Comparison of ENCODE assay signal across 8 cellular contexts in genomic region chr17:7014261-7014994, GRCh38. TPM values are rescaled to one million over a fixed set of nuclear protein-coding genes. Genes with fewer than 3 reads are reported as not detected.
DNase-seq lines count a peak whose midpoint lies in the region; ATAC-seq, FAIRE-seq and TF ChIP-seq lines count a peak whose summit lies in the region.

No MANE protein-coding gene starts in this region.

- peaks cover 0 to 7% of the 10 kb centered on the region in 2 experiments for H3K36me3 ChIP-seq in SK-N-SH (replicated peaks in 1 of 2; ENCODE audit: control insufficient read depth in 1 of 2, insufficient read depth in 2 of 2, low read length in 1 of 2)
- no peaks in the 10 kb centered on the region for H3K36me3 ChIP-seq in pancreas
- peaks cover 0 to 13% (median 13%) of the 10 kb centered on the region in 3 donors for H3K36me3 ChIP-seq in tibial artery

- H3F3A ChIP-seq in SK-N-SH (replicated peaks; ENCODE audit: insufficient read depth), result peaks cover 12% of the 10 kb centered on the region

- H3K9ac ChIP-seq in SK-N-SH, result peak overlapping the region; percentile 97

- peak overlapping the region; percentile 83 for H3K4me2 ChIP-seq in SK-N-SH

- TF ChIP-seq RAD21 in SK-N-SH (IDR thresholded peaks at IDR 0.05; ENCODE audit: low read length), result no peak

- TF ChIP-seq POLR2A in NB4 (IDR thresholded peaks at IDR 0.05; ENCODE audit: extremely low read depth, insufficient read length), result peak; percentile 89

- H3K36me3 Mint-ChIP-seq in activated naive CD8-positive, alpha-beta T cell, result peaks cover 8% of the 10 kb centered on the region

- no peaks in the 10 kb centered on the region for H3K9me3 Mint-ChIP-seq in activated naive CD8-positive, alpha-beta T cell (ENCODE audit: low read depth)

- CTCF ChIA-PET in SK-N-SH (lab: Yijun Ruan, JAX), result interaction anchor here (1.0 kb wide), 1 partner anchor 9 kb away, joined by 5 read pairs; the partner anchor contains the start of gene BCL6B

- POLR2A ChIA-PET in SK-N-SH (lab: Yijun Ruan, JAX), result no interaction called here

- H3K9me2 ChIP-seq in SK-N-SH, result no peaks in the 10 kb centered on the region

- H3K27me3 Mint-ChIP-seq in activated naive CD8-positive, alpha-beta T cell, result no peaks in the 10 kb centered on the region

- H3K79me2 ChIP-seq in SK-N-SH (ENCODE audit: insufficient read depth), result peaks cover 46% of the 10 kb centered on the region

- WGBS in SK-N-SH (ENCODE audit: low lambda C conversion rate), result 2% methylated on average over 25 of the region's 75 CpGs
- 0 to 1% methylated on average over 55 to 75 of the region's 75 CpGs for WGBS in pancreas, 2 donors

- intact Hi-C loops in head of caudate nucleus (cut with DNase I), result loop anchor here (5.0 kb wide), 1 partner anchor 362 kb away; the partner anchor contains the start of genes C17orf100 and MED31
- intact Hi-C loops in pancreas (cut with DNase I), result no loop called here
- intact Hi-C loops in tibial artery (cut with DNase I; ENCODE audit: low total_unique reads), result no loop called here

- H3K27me3 ChIP-seq in SK-N-SH (ENCODE audit: insufficient read depth) (no peaks in the 10 kb centered on the region), pancreas (no peaks in the 10 kb centered on the region), tibial artery (no peaks in the 10 kb centered on the region)

- peaks cover 64% of the 10 kb centered on the region for H3K4me1 Mint-ChIP-seq in activated naive CD8-positive, alpha-beta T cell (ENCODE audit: low read depth)

- H3K27ac ChIP-seq in SK-N-SH (ENCODE audit: low read depth in 2 of 2, low read length in 1 of 2) (peak overlapping the region; percentile 95), pancreas (peak overlapping the region; percentile 81 to 99 (median 97)), tibial artery (peak overlapping the region; percentile 91 to 97)

- TF ChIP-seq CTCF in GM12864 (IDR thresholded peaks at IDR 0.05; ENCODE audit: low read depth, low read length, missing control alignments) (peak; percentile 64), NB4 (IDR thresholded peaks at IDR 0.05; ENCODE audit: low read depth, low read length) (no peak), SK-N-SH (IDR thresholded peaks at IDR 0.05) (peak; percentile 61), pancreas (IDR thresholded peaks at IDR 0.05) (peak; percentile 62 to 81 (median 72)), tibial artery (IDR thresholded peaks at IDR 0.05) (peak; percentile 69 to 80)

- H3K4me1 ChIP-seq in SK-N-SH (ENCODE audit: control insufficient read depth in 1 of 2, insufficient read depth in 2 of 2, low read depth in 1 of 2, low read length in 1 of 2) (peaks cover 12 to 36% of the 10 kb centered on the region in 2 experiments; a peak in 2 of 4 replicates), pancreas (peaks cover 8 to 18% (median 15%) of the 10 kb centered on the region in 3 donors), tibial artery (peaks cover 5 to 74% (median 61%) of the 10 kb centered on the region in 4 donors)

- DNase-seq in GM12864 (ENCODE audit: low read depth), result peak; percentile 89
- DNase-seq in NB4 (ENCODE audit: low read depth), result peak; percentile 94
- DNase-seq in SK-N-SH, result peak; percentile 94
- peak; percentile 95 to 99 (median 98) for DNase-seq in head of caudate nucleus
- DNase-seq in pancreas, result peak; percentile 96 to 99 (median 97)
- peak; percentile 97 to 99 for DNase-seq in tibial artery

- peak; percentile 67 for ATAC-seq in HG02588 (IDR thresholded peaks at IDR 0.05; ENCODE audit: unreplicated experiment)
- ATAC-seq in pancreas, result peak; percentile 86 to 88 (median 86)

- peak; percentile 49 for FAIRE-seq in pancreas (lab: Jason Lieb, UNC)

- no peak; a peak in 1 of 4 replicates for TF ChIP-seq EP300 in SK-N-SH (IDR thresholded peaks at IDR 0.05; ENCODE audit: borderline replicate concordance in 1 of 2, low read depth in 1 of 2, low read length in 1 of 2)

- H3K4me3 ChIP-seq in GM12864 (ENCODE audit: low read depth, low read length) (peak overlapping the region; percentile 90), NB4 (ENCODE audit: low read depth, low read length) (peak overlapping the region; percentile 91), SK-N-SH (ENCODE audit: low read depth in 2 of 2, low read length in 1 of 2) (peak overlapping the region; percentile 78 to 85), pancreas (peak overlapping the region; percentile 42 to 87 (median 76)), tibial artery (peak overlapping the region; percentile 69 to 80)

- no peaks in the 10 kb centered on the region for H4K20me1 ChIP-seq in SK-N-SH (ENCODE audit: insufficient read depth)

- peak overlapping the region; percentile 97 for H3K4me3 Mint-ChIP-seq in activated naive CD8-positive, alpha-beta T cell

- peak overlapping the region; percentile 99 for H3K27ac Mint-ChIP-seq in activated naive CD8-positive, alpha-beta T cell

- H3K9me3 ChIP-seq in SK-N-SH, result no peaks in the 10 kb centered on the region
- no peaks in the 10 kb centered on the region for H3K9me3 ChIP-seq in pancreas
- H3K9me3 ChIP-seq in tibial artery, result no peaks in the 10 kb centered on the region

- H2AFZ ChIP-seq in SK-N-SH (ENCODE audit: low read depth), result no peak overlapping the region

TF ChIP-seq in SK-N-SH, 30 proteins besides CTCF, POLR2A, EP300 and RAD21 (continues in another document):
- TF ChIP-seq GATA2 (CRISPR knock-in tag; IDR thresholded peaks at IDR 0.05), result no peak
- TF ChIP-seq MAX (IDR thresholded peaks at IDR 0.05; ENCODE audit: low read depth), result peak; percentile 68
- no peak for TF ChIP-seq REST (IDR thresholded peaks at IDR 0.05; ENCODE audit: low read depth, low read length)
- TF ChIP-seq FOXM1 (IDR thresholded peaks at IDR 0.05; ENCODE audit: low read depth), result no peak
- TF ChIP-seq NRF1 (IDR thresholded peaks at IDR 0.05; ENCODE audit: low read depth, low read length), result peak; percentile 62
- peak; percentile 72; the same call in 1 of the 2 replicates for TF ChIP-seq FOXJ3 (CRISPR knock-in tag; IDR thresholded peaks at IDR 0.05)
- peak; percentile 76 for TF ChIP-seq ELF1 (IDR thresholded peaks at IDR 0.05)
- no peak for TF ChIP-seq RFX5 (IDR thresholded peaks at IDR 0.05; ENCODE audit: low read length)
- TF ChIP-seq SIN3A (IDR thresholded peaks at IDR 0.05; ENCODE audit: borderline replicate concordance, low read depth, low read length), result 0 out of 2 replicates have a peak, but pooled peaks have one; percentile 33
- no peak; the same call in 1 of the 2 replicates for TF ChIP-seq SMC3 (IDR thresholded peaks at IDR 0.05; ENCODE audit: low read depth, low read length)
- TF ChIP-seq POLR2AphosphoS5 (IDR thresholded peaks at IDR 0.05; ENCODE audit: low read depth, low read length), result peak; percentile 91

RNA-seq across cellular contexts. Expression of gene RNASEK, which starts 2.0 kb away (rescaled TPM):
- polyA plus RNA-seq in SK-N-SH (2012; rRNA removed) (220 and 317 TPM in 2 replicates), pancreas (100 to 1,000 TPM; 164 to 323 TPM)
- 232 and 313 TPM in 2 replicates for polyA plus RNA-seq in SK-N-SH (2012; cell fraction: cytosol; rRNA removed)
- polyA plus RNA-seq in SK-N-SH (2012; cell fraction: nucleus; rRNA removed), result 127 and 132 TPM in 2 replicates
- 100 to 1,000 TPM in 1 of 6 donors, 10 to 100 TPM in 5; 49.3 to 107 (median 73.4) TPM for total RNA-seq in pancreas

RNA-seq across cellular contexts. Expression of gene BCL6B, which starts 8.4 kb away (rescaled TPM):
- polyA plus RNA-seq in SK-N-SH (2012; rRNA removed), result 0.02 TPM in 1 of 2 replicates, not detected in the other
- polyA plus RNA-seq in SK-N-SH (2012; cell fraction: cytosol; rRNA removed), result 0.01 TPM in 2 replicates
- 0.02 and 0.05 TPM in 2 replicates for polyA plus RNA-seq in SK-N-SH (2012; cell fraction: nucleus; rRNA removed)
- total RNA-seq in pancreas, result 1 to 10 TPM; 1.3 to 2.8 (median 2.0) TPM
- polyA plus RNA-seq in pancreas, result 1 to 10 TPM; 2.4 to 3.8 TPM

RNA-seq across cellular contexts. Expression of gene ALOX12, which starts 18.6 kb away (rescaled TPM):
- polyA plus RNA-seq in SK-N-SH (2012; rRNA removed) (not detected in 2 replicates), pancreas (not detected)
- polyA plus RNA-seq in SK-N-SH (2012; cell fraction: cytosol; rRNA removed), result not detected in 2 replicates
- not detected in 2 replicates for polyA plus RNA-seq in SK-N-SH (2012; cell fraction: nucleus; rRNA removed)
- total RNA-seq in pancreas, result not detected

RNA-seq across cellular contexts. Expression of gene SLC16A13, which starts 21.4 kb away (rescaled TPM):
- 2.5 and 3.9 TPM in 2 replicates for polyA plus RNA-seq in SK-N-SH (2012; rRNA removed)
- 1.2 and 2.1 TPM in 2 replicates for polyA plus RNA-seq in SK-N-SH (2012; cell fraction: cytosol; rRNA removed)
- polyA plus RNA-seq in SK-N-SH (2012; cell fraction: nucleus; rRNA removed), result 7.2 and 7.9 TPM in 2 replicates
- 1 to 10 TPM in 4 of 6 donors, under 1 TPM in 2; 0.74 to 2.5 (median 1.2) TPM for total RNA-seq in pancreas
- polyA plus RNA-seq in pancreas, result 1 to 10 TPM; 1.4 to 3.0 TPM

RNA-seq across cellular contexts. Expression of gene SLC16A11, which starts 29.5 kb away (rescaled TPM):
- polyA plus RNA-seq in SK-N-SH (2012; rRNA removed), result 0.12 and 0.18 TPM in 2 replicates
- polyA plus RNA-seq in SK-N-SH (2012; cell fraction: cytosol; rRNA removed), result 0.03 and 0.04 TPM in 2 replicates
- 0.25 and 1.0 TPM in 2 replicates for polyA plus RNA-seq in SK-N-SH (2012; cell fraction: nucleus; rRNA removed)
- 1 to 10 TPM in 5 of 6 donors, under 1 TPM in 1; 0.61 to 4.3 (median 2.6) TPM for total RNA-seq in pancreas
- polyA plus RNA-seq in pancreas, result 10 to 100 TPM in 1 of 2 donors, 1 to 10 TPM in 1; 7.5 to 17.3 TPM

Comparison
In these comparisons a context has a peak if more than half of its experiments do, and no peak if none do; other contexts are left out.
1. Peak in every context shown above with its lines: DNase-seq, ATAC-seq, H3K4me3 ChIP-seq and H3K27ac ChIP-seq.